In genomic region chr7:143901360-143901709, GRCh38 we compare ENCODE assay signal across 2 cellular contexts.
TF ChIP-seq lines count a peak whose summit lies in the region.

No MANE protein-coding gene starts in this region.

TF ChIP-seq in SK-N-SH, 30 proteins besides CTCF, POLR2A, EP300 and RAD21:
- TF ChIP-seq SIN3A (IDR thresholded peaks at IDR 0.05; ENCODE audit: borderline replicate concordance, low read depth, low read length) (no peak), USF1 (IDR thresholded peaks at IDR 0.05; ENCODE audit: borderline replicate concordance, low read depth) (no peak), EZH2phosphoT487 (IDR thresholded peaks at IDR 0.05; ENCODE audit: borderline replicate concordance, low read depth) (no peak), REST (IDR thresholded peaks at IDR 0.05; ENCODE audit: low read depth, low read length) (peak; percentile 34; the same call in 1 of the 2 replicates), FOSL2 (IDR thresholded peaks at IDR 0.05; ENCODE audit: borderline replicate concordance, low read depth) (no peak), NRF1 (IDR thresholded peaks at IDR 0.05; ENCODE audit: low read depth, low read length) (no peak), POLR2AphosphoS5 (IDR thresholded peaks at IDR 0.05; ENCODE audit: low read depth, low read length) (no peak), SMC3 (IDR thresholded peaks at IDR 0.05; ENCODE audit: low read depth, low read length) (no peak), FOXJ3 (CRISPR knock-in tag; IDR thresholded peaks at IDR 0.05) (peak; percentile 10; the same call in 1 of the 2 replicates), TCF12 (IDR thresholded peaks at IDR 0.05) (no peak), YY1 (IDR thresholded peaks at IDR 0.05; ENCODE audit: low read depth) (no peak), GABPA (IDR thresholded peaks at IDR 0.05; ENCODE audit: low read depth) (no peak), GATA2 (CRISPR knock-in tag; IDR thresholded peaks at IDR 0.05) (peak; percentile 33), MXI1 (IDR thresholded peaks at IDR 0.05; ENCODE audit: low read depth, low read length) (no peak), CHD2 (IDR thresholded peaks at IDR 0.05; ENCODE audit: low read length, partially characterized antibody) (peak; percentile 73), TEAD4 (IDR thresholded peaks at IDR 0.05; ENCODE audit: borderline replicate concordance, insufficient read depth) (no peak), TAF1 (IDR thresholded peaks at IDR 0.05; ENCODE audit: borderline replicate concordance, low read depth, low read length) (no peak), USF2 (IDR thresholded peaks at IDR 0.05; ENCODE audit: borderline replicate concordance, low read depth, low read length) (no peak), FOXM1 (IDR thresholded peaks at IDR 0.05; ENCODE audit: low read depth) (no peak), MAX (IDR thresholded peaks at IDR 0.05; ENCODE audit: low read depth) (no peak)
TF ChIP-seq in SK-N-SH: peak in this region for 4.

TF ChIP-seq in endothelial cell of umbilical vein, 7 proteins besides CTCF, POLR2A, EP300 and RAD21:
- TF ChIP-seq EZH2 (IDR thresholded peaks at IDR 0.05; ENCODE audit: borderline replicate concordance, low read depth, low read length, severe bottlenecking) (no peak), MYC (IDR thresholded peaks at IDR 0.05; ENCODE audit: low read depth, low read length) (no peak), GATA2 (IDR thresholded peaks at IDR 0.05; ENCODE audit: insufficient read depth, insufficient read length, low read depth, low read length) (no peak), JUN (IDR thresholded peaks at IDR 0.05; ENCODE audit: borderline replicate concordance, insufficient read depth, insufficient read length, low read depth) (no peak), POLR2AphosphoS5 (IDR thresholded peaks at IDR 0.05; ENCODE audit: insufficient read depth, low read depth, low read length) (no peak), MAX (IDR thresholded peaks at IDR 0.05; ENCODE audit: insufficient read depth, insufficient read length) (no peak), FOS (IDR thresholded peaks at IDR 0.05; ENCODE audit: borderline replicate concordance, insufficient read depth, low read length) (no peak)
TF ChIP-seq in endothelial cell of umbilical vein: peak in this region for 0.
